ENCODE assay signal across 8 cellular contexts in genomic region chr12:50765325-50765911, GRCh38. TPM values are rescaled to one million over a fixed set of nuclear protein-coding genes. Genes with fewer than 3 reads are reported as not detected.
DNase-seq lines count a peak whose midpoint lies in the region; ATAC-seq and TF ChIP-seq lines count a peak whose summit lies in the region.

No MANE protein-coding gene starts in this region.

- intact Hi-C loops in mucosa of descending colon (cut with DNase I, micrococcal nuclease), result no loop called here

- ATAC-seq in mucosa of descending colon (peak; percentile 34), GM21367 (IDR thresholded peaks at IDR 0.05; ENCODE audit: unreplicated experiment) (no peak)

- POLR2A ChIA-PET in activated CD4-positive, alpha-beta memory T cell treated with anti-CD3 and anti-CD28 coated beads, Interleukin-2, amount 10 ng/mL, durations not matched to agents 7 days and 5 days (lab: Charles Lee), result interaction anchor here (0.5 to 3.1 kb wide), 26 partner anchors 9 to 653 kb away, joined by 3 to 40 read pairs (median 7); partner anchors contain the start of genes BIN2, COX14, CSRNP2 and DAZAP2

- TF ChIP-seq CTCF in mucosa of descending colon (IDR thresholded peaks at IDR 0.05), result peak; percentile 39

- no peaks in the 10 kb centered on the region for H3K27me3 Mint-ChIP-seq in activated CD4-positive, alpha-beta memory T cell treated with anti-CD3 and anti-CD28 coated beads, Interleukin-2, amount 10 ng/mL, durations not matched to agents 7 days and 5 days

- H3K27me3 ChIP-seq in HAP-1 (ENCODE audit: low read depth), result no peaks in the 10 kb centered on the region

- CTCF ChIA-PET in activated CD4-positive, alpha-beta memory T cell treated with anti-CD3 and anti-CD28 coated beads, Interleukin-2, amount 10 ng/mL, durations not matched to agents 7 days and 5 days (lab: Charles Lee), result interaction anchor here (0.6 to 2.5 kb wide), 44 partner anchors 8 to 1025 kb away, joined by 3 to 25 read pairs (median 4); partner anchors contain the start of genes DAZAP2, DIP2B, POU6F1 and SLC11A2

- H3K27ac Mint-ChIP-seq in activated CD4-positive, alpha-beta memory T cell treated with anti-CD3 and anti-CD28 coated beads, Interleukin-2, amount 10 ng/mL, durations not matched to agents 7 days and 5 days, result peak overlapping the region; percentile 91

- peaks cover 23% of the 10 kb centered on the region for H3K4me1 ChIP-seq in HAP-1
- H3K4me1 ChIP-seq in mucosa of descending colon (ENCODE audit: low read depth), result peaks cover 22% of the 10 kb centered on the region

- in situ Hi-C loops in Caki2 (cut with HindIII; ENCODE audit: low pct_unique_long_range_greater_than_20kb, low sequenced_read_pairs), result no loop called here
- in situ Hi-C loops in HAP-1 (cut with MboI; ENCODE audit: low sequenced_read_pairs), result no loop called here

- peaks cover 4% of the 10 kb centered on the region for H3K9me3 Mint-ChIP-seq in activated CD4-positive, alpha-beta memory T cell treated with anti-CD3 and anti-CD28 coated beads, Interleukin-2, amount 10 ng/mL, durations not matched to agents 7 days and 5 days

- H3K36me3 ChIP-seq in HAP-1 (replicated peaks), result no peaks in the 10 kb centered on the region
- H3K36me3 ChIP-seq in mucosa of descending colon (ENCODE audit: low read depth), result no peaks in the 10 kb centered on the region

- H3K27ac ChIP-seq in temporal lobe (ENCODE audit: low read depth, low read length), result peak overlapping the region; percentile 41

- H3K4me3 ChIP-seq in HAP-1 (peak overlapping the region; percentile 99), mucosa of descending colon (peak overlapping the region; percentile 95)

- peak overlapping the region; percentile 79 for H3K4me3 Mint-ChIP-seq in activated CD4-positive, alpha-beta memory T cell treated with anti-CD3 and anti-CD28 coated beads, Interleukin-2, amount 10 ng/mL, durations not matched to agents 7 days and 5 days

- H3K9me3 ChIP-seq in HAP-1 (no peaks in the 10 kb centered on the region), mucosa of descending colon (no peaks in the 10 kb centered on the region)

- H3K36me3 Mint-ChIP-seq in activated CD4-positive, alpha-beta memory T cell treated with anti-CD3 and anti-CD28 coated beads, Interleukin-2, amount 10 ng/mL, durations not matched to agents 7 days and 5 days (ENCODE audit: low read depth), result peaks cover 31% of the 10 kb centered on the region

- H3K4me1 Mint-ChIP-seq in activated CD4-positive, alpha-beta memory T cell treated with anti-CD3 and anti-CD28 coated beads, Interleukin-2, amount 10 ng/mL, durations not matched to agents 7 days and 5 days, result peaks cover 35% of the 10 kb centered on the region

- DNase-seq in Caki2 (ENCODE audit: low read depth) (peak; percentile 72), HAP-1 (ENCODE audit: low spot score in 2 of 2) (peak; percentile 38 to 54), NCI-H524 treated with DMSO at 0.1 percent for 48 hours (lab: John Stamatoyannopoulos, UW) (peak; percentile 19), epidermal melanocyte (ENCODE audit: insufficient read length, low spot score) (peak; percentile 74), mucosa of descending colon (peak in 1 of 3 donors; percentile 72)
- DNase-seq in activated CD4-positive, alpha-beta memory T cell treated with anti-CD3 and anti-CD28 coated beads, Interleukin-2, amount 10 ng/mL, durations not matched to agents 7 days and 5 days, result peak; percentile 65

RNA-seq across cellular contexts. Expression of gene ATF1, which starts 1.5 kb away (rescaled TPM):
- 26.4 and 58.6 TPM in 2 replicates for total RNA-seq in Caki2 (2014; rRNA removed; shearing (Covaris generic); ENCODE audit: low replicate concordance)
- total RNA-seq in activated CD4-positive, alpha-beta memory T cell treated with anti-CD3 and anti-CD28 coated beads, Interleukin-2, amount 10 ng/mL, durations not matched to agents 7 days and 5 days, result 10 to 100 TPM; 44.0 to 48.3 TPM
- total RNA-seq in mucosa of descending colon (10 to 100 TPM; 39.1 to 43.0 (median 41.7) TPM), temporal lobe (17.9 TPM)
